9 cellular contexts compared by ENCODE assay signal in genomic region chr10:119113805-119114732, GRCh38.
A peak's percentile ranks its signal among the peaks of the same experiment; 100 is the strongest.
DNase-seq lines count a peak whose midpoint lies in the region; ATAC-seq and TF ChIP-seq lines count a peak whose summit lies in the region.
"Had no signal": no experiment of that assay in that cellular context is flagged by ENCODE, and none has a peak within 500 bp of the region (broad histone marks: within the 10 kb centered on the region; RNA-seq: fewer than 3 reads in every experiment).

No MANE protein-coding gene starts in this region.

- H3K9me3 ChIP-seq in KOPT-K1 (ENCODE audit: insufficient read depth, low read length, poor library complexity, severe bottlenecking) = no peaks in the 10 kb centered on the region
- no peaks in the 10 kb centered on the region for H3K9me3 ChIP-seq in muscle layer of colon (ENCODE audit: low read length)

- POLR2A ChIA-PET in HEK293T (lab: Yijun Ruan, JAX) = no interaction called here

- H3K4me1 ChIP-seq in muscle layer of colon (ENCODE audit: insufficient read depth, low read length) = peaks cover 16% of the 10 kb centered on the region

- H3K4me3 ChIP-seq in AG10803 (ENCODE audit: low read length) = no peak overlapping the region
- H3K4me3 ChIP-seq in muscle layer of colon (ENCODE audit: low read depth in 1 of 2, low read length in 2 of 2) = no peak overlapping the region

- CTCF ChIA-PET in HEK293T (lab: Yijun Ruan, JAX) = no interaction called here

- no peak overlapping the region for H3K9ac ChIP-seq in muscle layer of colon (ENCODE audit: low read length)

- H3K27ac ChIP-seq in KOPT-K1 (ENCODE audit: low read depth, low read length, poor library complexity, severe bottlenecking) (peak overlapping the region; percentile 69), muscle layer of colon (ENCODE audit: low read depth, low read length) (peak overlapping the region; percentile 49)

- DNase-seq in AG10803 (ENCODE audit: low read depth) (peak; percentile 96), amniotic stem cell (lab: John Stamatoyannopoulos, UW) (peak; percentile 61), RPMI8226 (no peak), HEK293T (ENCODE audit: extremely low spot score) (no peak)
- DNase-seq in stimulated activated CD4-positive, alpha-beta T cell treated with anti-CD3 and anti-CD28 coated beads, Interleukin-4, amount 100 ng/mL, for 1 hour = no peak
- DNase-seq: NCI-H446 treated with DMSO at 0.1 percent for 48 hours had no signal

- H3K27me3 ChIP-seq in muscle layer of colon (ENCODE audit: control insufficient read depth in 1 of 2, insufficient read depth in 2 of 2, low read length in 2 of 2) = no peaks in the 10 kb centered on the region

- TF ChIP-seq CTCF in AG10803 (conservative IDR thresholded peaks at IDR 0.05; ENCODE audit: low read length) = no peak

- ATAC-seq in HG02759 (IDR thresholded peaks at IDR 0.05; ENCODE audit: unreplicated experiment) = no peak

- H3K36me3 ChIP-seq in KOPT-K1 (ENCODE audit: insufficient read depth, low read length) (peaks cover 100% of the 10 kb centered on the region), muscle layer of colon (ENCODE audit: insufficient read depth, low read length) (peaks cover 27% of the 10 kb centered on the region)

TF ChIP-seq in HEK293T, 16 proteins besides CTCF, POLR2A, EP300 and RAD21:
- TF ChIP-seq NFRKB (IDR thresholded peaks at IDR 0.05) (no peak), ELF4 (IDR thresholded peaks at IDR 0.05) (no peak), ARNT (IDR thresholded peaks at IDR 0.05) (no peak), LEF1 (IDR thresholded peaks at IDR 0.05; ENCODE audit: borderline replicate concordance) (no peak), FOXM1 (IDR thresholded peaks at IDR 0.05; ENCODE audit: borderline replicate concordance) (no peak), HDGF (IDR thresholded peaks at IDR 0.05; ENCODE audit: borderline replicate concordance) (no peak), SUZ12 (IDR thresholded peaks at IDR 0.05) (no peak)
TF ChIP-seq in HEK293T: peak in this region for 0.

Comparison
In these comparisons a context has a peak if more than half of its experiments do, and no peak if none do; other contexts are left out.
1. DNase-seq: peak in AG10803 (single experiment) and amniotic stem cell (single experiment); none in stimulated activated CD4-positive, alpha-beta T cell treated with anti-CD3 and anti-CD28 coated beads, Interleukin-4, amount 100 ng/mL, for 1 hour (single experiment), RPMI8226 (single experiment) and HEK293T (single experiment).